In genomic region chr20:52448513-52448912, GRCh38 we compare ENCODE assay signal across 20 cellular contexts.
DNase-seq lines count a peak whose midpoint lies in the region; ATAC-seq and TF ChIP-seq lines count a peak whose summit lies in the region.
"Had no signal": no experiment of that assay in that cellular context is flagged by ENCODE, and none has a peak within 500 bp of the region (broad histone marks: within the 10 kb centered on the region; RNA-seq: fewer than 3 reads in every experiment).

No MANE protein-coding gene starts in this region.

- H2BK5ac ChIP-seq in trophoblast cell (ENCODE audit: low read depth, low read length, poor library complexity), result no peak overlapping the region

- no peaks in the 10 kb centered on the region for H3K9me3 ChIP-seq in trophoblast cell (ENCODE audit: insufficient read depth, low read depth, low read length)
- H3K9me3 ChIP-seq: BE2C had no signal

- no CpG with 5 or more reads among the region's 4 CpGs for whole genome bisulfite sequencing in trophoblast cell (ENCODE audit: extremely low coverage, insufficient coverage, insufficient read length)

- H3K23ac ChIP-seq in trophoblast cell (ENCODE audit: low read length), result no peak overlapping the region

- H3K4ac ChIP-seq in trophoblast cell (ENCODE audit: low read depth, low read length), result no peak overlapping the region

- no peak overlapping the region for H3K27ac ChIP-seq in trophoblast cell (ENCODE audit: low read depth, low read length)
- H3K27ac ChIP-seq: PC-9 had no signal

- no peak overlapping the region for H2BK120ac ChIP-seq in trophoblast cell (ENCODE audit: insufficient read depth, low read length, poor library complexity)

- no peak overlapping the region for H2AFZ ChIP-seq in trophoblast cell (ENCODE audit: insufficient read depth, low read length, poor library complexity)
- H2AFZ ChIP-seq: PC-9 had no signal

- TF ChIP-seq CTCF in choroid plexus epithelial cell (conservative IDR thresholded peaks at IDR 0.05; ENCODE audit: low read depth, low read length), result no peak

- ATAC-seq in HG03439 (IDR thresholded peaks at IDR 0.05; ENCODE audit: unreplicated experiment), result no peak
- no peak for ATAC-seq in HG03342 (IDR thresholded peaks at IDR 0.05; ENCODE audit: unreplicated experiment)
- no peak for ATAC-seq in HG03135 (IDR thresholded peaks at IDR 0.05; ENCODE audit: unreplicated experiment)
- ATAC-seq: T-cell had no signal

- H3K4me1 ChIP-seq in trophoblast cell (ENCODE audit: control insufficient read depth in 1 of 2, insufficient read depth in 2 of 2, low read length in 2 of 2), result no peaks in the 10 kb centered on the region
- H3K4me1 ChIP-seq: BE2C had no signal

- peak; percentile 6 for DNase-seq in NCI-H2029 treated with DMSO at 0.1 percent for 48 hours (lab: John Stamatoyannopoulos, UW)
- no peak for DNase-seq in NCI-H2029 (lab: John Stamatoyannopoulos, UW)
- DNase-seq in HuH-7.5 (ENCODE audit: low spot score), result peak; percentile 15
- DNase-seq in choroid plexus epithelial cell (ENCODE audit: low read depth), result peak; percentile 15
- DNase-seq in trophoblast cell, result peak; percentile 2 to 29
- DNase-seq: 8988T; ACHN; BE2C; CD8-positive, alpha-beta memory T cell; NCI-H1092; NCI-H1436 treated with DMSO at 0.1 percent for 48 hours; NCI-H187 treated with DMSO at 0.1 percent for 48 hours; NCI-H524 treated with DMSO at 0.1 percent for 48 hours; NCI-H774; PC-9; SHP77; T-cell had no signal

- H3K14ac ChIP-seq in trophoblast cell (ENCODE audit: low read length), result no peak overlapping the region

- H3K4me3 ChIP-seq in choroid plexus epithelial cell (ENCODE audit: low read depth, low read length) (no peak overlapping the region), trophoblast cell (ENCODE audit: low read depth, low read length) (no peak overlapping the region)
- H3K4me3 ChIP-seq: PC-9 had no signal

- H3K27me3 ChIP-seq in trophoblast cell (ENCODE audit: insufficient read depth, low read length), result no peaks in the 10 kb centered on the region
- H3K27me3 ChIP-seq: BE2C had no signal

- no peaks in the 10 kb centered on the region for H3K79me1 ChIP-seq in trophoblast cell (ENCODE audit: low read length)

- no peak overlapping the region for H3K9ac ChIP-seq in trophoblast cell (ENCODE audit: low read length)

- H4K12ac ChIP-seq in trophoblast cell (ENCODE audit: low read depth, low read length), result no peak overlapping the region

- no peak overlapping the region for H3K18ac ChIP-seq in trophoblast cell (ENCODE audit: low read length)

- no peaks in the 10 kb centered on the region for H3K36me3 ChIP-seq in trophoblast cell (ENCODE audit: control insufficient read depth in 1 of 2, insufficient read depth in 2 of 2, low read length in 2 of 2)
- H3K36me3 ChIP-seq: BE2C had no signal

- H4K8ac ChIP-seq in trophoblast cell (ENCODE audit: low read depth, low read length), result no peak overlapping the region

- H2AK5ac ChIP-seq in trophoblast cell (ENCODE audit: low read length), result no peak overlapping the region

- no peak overlapping the region for H2BK12ac ChIP-seq in trophoblast cell (ENCODE audit: low read length)

- H4K91ac ChIP-seq in trophoblast cell (ENCODE audit: low read depth, low read length), result no peak overlapping the region

- H3K79me2 ChIP-seq in trophoblast cell (ENCODE audit: control insufficient read depth, insufficient read depth, low read length, poor library complexity), result no peaks in the 10 kb centered on the region

- H3K4me2 ChIP-seq in trophoblast cell (ENCODE audit: low read length), result no peak overlapping the region
- H3K4me2 ChIP-seq: PC-9 had no signal
